In the genomic region with DNA sequence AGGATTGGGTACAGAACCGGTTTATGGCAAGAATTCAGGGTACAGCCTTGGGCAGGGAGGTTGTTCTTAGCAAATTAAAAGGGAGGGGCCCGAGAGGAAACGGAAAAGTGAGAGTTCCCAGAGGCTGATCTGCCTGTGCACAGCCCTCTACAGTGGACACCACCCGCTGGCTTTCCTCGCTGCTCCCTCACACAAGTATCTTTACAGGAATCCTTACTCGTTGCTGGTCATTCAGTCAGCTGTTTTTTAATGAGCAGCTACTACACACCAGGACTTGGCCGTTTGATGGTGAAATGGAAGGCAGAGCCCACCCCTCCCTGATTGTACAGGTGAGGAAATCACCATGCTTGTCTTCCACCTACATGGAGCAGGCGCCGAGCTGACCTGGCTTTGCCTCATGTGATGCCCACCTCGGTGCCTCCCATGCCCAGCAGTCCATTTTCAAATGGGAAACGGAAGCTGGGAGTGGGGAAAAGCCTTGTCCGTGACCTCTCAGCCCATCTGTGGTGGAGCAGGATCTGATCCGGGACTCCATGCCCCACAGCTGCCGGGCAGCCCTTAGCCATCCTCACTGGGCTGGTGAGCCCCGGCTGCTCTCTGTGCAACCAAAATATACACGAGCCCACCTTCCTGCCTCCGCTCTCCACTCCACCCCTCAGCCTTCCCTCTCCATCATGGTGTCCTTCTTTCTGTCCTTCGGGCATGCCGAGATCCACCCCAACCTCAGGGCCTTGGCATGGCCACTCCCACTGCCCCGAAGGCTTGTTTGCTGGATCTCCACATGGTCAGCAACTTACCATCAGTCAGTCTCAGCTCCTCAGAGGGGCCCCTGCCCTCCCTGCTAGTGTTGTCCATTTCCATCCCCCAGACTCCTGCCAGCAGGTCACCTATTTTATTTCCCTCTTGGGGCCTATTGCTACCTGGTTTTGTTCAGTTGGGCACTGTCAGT, we compare ENCODE assay signal across 22 cellular contexts. TPM values are rescaled to one million over a fixed set of nuclear protein-coding genes. Genes with fewer than 3 reads are reported as not detected.
DNase-seq lines count a peak whose midpoint lies in the region; ATAC-seq and TF ChIP-seq lines count a peak whose summit lies in the region.
"Had no signal": no experiment of that assay in that cellular context is flagged by ENCODE, and none has a peak within 500 bp of the region (broad histone marks: within the 10 kb centered on the region; RNA-seq: fewer than 3 reads in every experiment).

No MANE protein-coding gene starts in this region.

- H3K9me3 Mint-ChIP-seq in natural killer cell treated with Interleukin-12 subunit alpha and Interleukin-12 subunit beta and Interleukin-15 and Interleukin-18, amount 100 ng/mL, for 72 hours: no peaks in the 10 kb centered on the region
- H3K9me3 Mint-ChIP-seq in natural killer cell (no peaks in the 10 kb centered on the region), glutamatergic neuron (ENCODE audit: unreplicated experiment) (peaks cover 10% of the 10 kb centered on the region)
- H3K9me3 Mint-ChIP-seq: HFFc6 had no signal

- TF ChIP-seq CTCF in natural killer cell (IDR thresholded peaks at IDR 0.05) (no peak), glutamatergic neuron (IDR thresholded peaks at IDR 0.05; ENCODE audit: partially characterized antibody, unreplicated experiment) (no peak)

- intact Hi-C loops in natural killer cell (cut with micrococcal nuclease) (no loop called here), posterior vena cava (cut with DNase I) (no loop called here)

- no peak overlapping the region for H3K4me3 Mint-ChIP-seq in natural killer cell treated with Interleukin-12 subunit alpha and Interleukin-12 subunit beta and Interleukin-15 and Interleukin-18, amount 100 ng/mL, for 72 hours
- H3K4me3 Mint-ChIP-seq in natural killer cell (no peak overlapping the region), glutamatergic neuron (ENCODE audit: unreplicated experiment) (no peak overlapping the region)
- H3K4me3 Mint-ChIP-seq: B cell; CD4-positive, CD25-positive, alpha-beta regulatory T cell; HFFc6 had no signal

- DNase-seq in natural killer cell treated with Interleukin-12 subunit alpha and Interleukin-12 subunit beta and Interleukin-15 and Interleukin-18, amount 100 ng/mL, for 72 hours (ENCODE audit: low spot score): peak; percentile 56
- DNase-seq in natural killer cell (no peak), glutamatergic neuron (peak; percentile 5), posterior vena cava (ENCODE audit: low spot score) (peak; percentile 72), NCI-H2081 treated with DMSO at 0.1 percent for 48 hours (lab: John Stamatoyannopoulos, UW) (no peak), NCI-H2171 (lab: John Stamatoyannopoulos, UW) (no peak), C1 segment of cervical spinal cord (lab: John Stamatoyannopoulos, UW) (no peak)
- DNase-seq: CD4-positive, CD25-positive, alpha-beta regulatory T cell; COR-L47; DMS79; HFFc6; IMR-90; NCI-H1092 treated with DMSO at 0.1 percent for 48 hours; NCI-H1436 treated with DMSO at 0.1 percent for 48 hours; NCI-H1930; NCI-H345; NCI-H524; NCI-H774; NK-92 treated with Interleukin-12 subunit alpha and Interleukin-12 subunit beta, amount 100 ng/mL, for 24 hours had no signal

- H3K36me3 Mint-ChIP-seq in natural killer cell treated with Interleukin-12 subunit alpha and Interleukin-12 subunit beta and Interleukin-15 and Interleukin-18, amount 100 ng/mL, for 72 hours: no peaks in the 10 kb centered on the region
- H3K36me3 Mint-ChIP-seq in natural killer cell (no peaks in the 10 kb centered on the region), glutamatergic neuron (ENCODE audit: unreplicated experiment) (no peaks in the 10 kb centered on the region)
- H3K36me3 Mint-ChIP-seq: CD4-positive, CD25-positive, alpha-beta regulatory T cell had no signal

- peaks cover 8 to 10% of the 10 kb centered on the region in 2 donors for H3K27me3 Mint-ChIP-seq in natural killer cell treated with Interleukin-12 subunit alpha and Interleukin-12 subunit beta and Interleukin-15 and Interleukin-18, amount 100 ng/mL, for 72 hours
- peaks cover 3 to 7% of the 10 kb centered on the region in 2 donors for H3K27me3 Mint-ChIP-seq in natural killer cell (ENCODE audit: low read depth in 2 of 2)
- H3K27me3 Mint-ChIP-seq in glutamatergic neuron (ENCODE audit: unreplicated experiment): peaks cover 2% of the 10 kb centered on the region

- no peak for ATAC-seq in natural killer cell treated with Interleukin-12 subunit alpha and Interleukin-12 subunit beta and Interleukin-15 and Interleukin-18, amount 100 ng/mL, for 72 hours
- no peak for ATAC-seq in natural killer cell
- ATAC-seq: A549 had no signal

- H3K27ac Mint-ChIP-seq in natural killer cell treated with Interleukin-12 subunit alpha and Interleukin-12 subunit beta and Interleukin-15 and Interleukin-18, amount 100 ng/mL, for 72 hours: no peak overlapping the region
- H3K27ac Mint-ChIP-seq in natural killer cell: no peak overlapping the region
- H3K27ac Mint-ChIP-seq in glutamatergic neuron (ENCODE audit: unreplicated experiment): no peak overlapping the region
- H3K27ac Mint-ChIP-seq: B cell; CD4-positive, CD25-positive, alpha-beta regulatory T cell; HFFc6 had no signal

- H3K4me1 Mint-ChIP-seq in natural killer cell treated with Interleukin-12 subunit alpha and Interleukin-12 subunit beta and Interleukin-15 and Interleukin-18, amount 100 ng/mL, for 72 hours (ENCODE audit: low read depth in 2 of 2): no peaks in the 10 kb centered on the region
- H3K4me1 Mint-ChIP-seq in natural killer cell (no peaks in the 10 kb centered on the region), glutamatergic neuron (ENCODE audit: low read depth, unreplicated experiment) (peaks cover 11% of the 10 kb centered on the region)
- H3K4me1 Mint-ChIP-seq: B cell; CD4-positive, CD25-positive, alpha-beta regulatory T cell had no signal

RNA-seq across cellular contexts. Expression of a gene that starts 33.3 kb away (rescaled TPM):
- not detected for total RNA-seq in natural killer cell treated with Interleukin-12 subunit alpha and Interleukin-12 subunit beta and Interleukin-15 and Interleukin-18, amount 100 ng/mL, for 72 hours
- total RNA-seq in natural killer cell (not detected), glutamatergic neuron (ENCODE audit: unreplicated experiment) (3.1 TPM), posterior vena cava (10 to 100 TPM; 34.7 to 35.4 TPM)
- total RNA-seq: B cell, HFFc6, IMR-90, SJSA1 had no signal

Comparison
In these comparisons a context has a peak if more than half of its experiments do, and no peak if none do; other contexts are left out.
1. DNase-seq: peak in natural killer cell treated with Interleukin-12 subunit alpha and Interleukin-12 subunit beta and Interleukin-15 and Interleukin-18, amount 100 ng/mL, for 72 hours (single experiment), glutamatergic neuron (single experiment) and posterior vena cava (single experiment); none in natural killer cell (single experiment), NCI-H2081 treated with DMSO at 0.1 percent for 48 hours (single experiment), NCI-H2171 (single experiment) and C1 segment of cervical spinal cord (0 of 14).